ENCODE assay signal across 20 cellular contexts in genomic region chr4:84573335-84573734, GRCh38.
"Had no signal": no experiment of that assay in that cellular context is flagged by ENCODE, and none has a peak within 500 bp of the region (broad histone marks: within the 10 kb centered on the region; RNA-seq: fewer than 3 reads in every experiment).

No MANE protein-coding gene starts in this region.

- H3K4me1 Mint-ChIP-seq: central memory CD8-positive, alpha-beta T cell; stimulated activated effector memory CD8-positive, alpha-beta T cell treated with anti-CD3 and anti-CD28 coated beads, Interleukin-12 subunit alpha, Interleukin-12 subunit beta, amount 100 ng/mL, for 72 hours had no signal

- H3K36me3 Mint-ChIP-seq: activated naive CD8-positive, alpha-beta T cell treated with anti-CD3 and anti-CD28 coated beads for 36 hours; stimulated activated effector memory CD8-positive, alpha-beta T cell treated with anti-CD3 and anti-CD28 coated beads, Interleukin-12 subunit alpha, Interleukin-12 subunit beta, amount 100 ng/mL, for 72 hours; WTC11 had no signal

- H3K4me3 Mint-ChIP-seq: activated naive CD8-positive, alpha-beta T cell treated with anti-CD3 and anti-CD28 coated beads for 36 hours; activated T-cell treated with anti-CD3 and anti-CD28 coated beads, Interleukin-2, amount 50 U/mL, for 24 hours; activated T-helper 17 cell treated with anti-CD3 and anti-CD28 coated beads, Interleukin-2, amount 50 U/mL, for 72 hours; central memory CD8-positive, alpha-beta T cell; effector memory CD8-positive, alpha-beta T cell; stimulated activated effector memory CD8-positive, alpha-beta T cell treated with anti-CD3 and anti-CD28 coated beads, Interleukin-12 subunit alpha, Interleukin-12 subunit beta, amount 100 ng/mL, for 72 hours; T-helper 2 cell treated with Interferon-gamma antibody and Interleukin-4, amounts not matched to agents 5 μg/mL and 100 μg/mL, for 36 hours; WTC11 had no signal

- ATAC-seq: effector memory CD8-positive, alpha-beta T cell; gastroesophageal sphincter; heart right ventricle; left colon; WTC11 had no signal

- H3K27ac Mint-ChIP-seq: activated naive CD8-positive, alpha-beta T cell treated with anti-CD3 and anti-CD28 coated beads for 36 hours; activated T-cell treated with anti-CD3 and anti-CD28 coated beads, Interleukin-2, amount 50 U/mL, for 24 hours; activated T-helper 17 cell treated with anti-CD3 and anti-CD28 coated beads, Interleukin-2, amount 50 U/mL, for 72 hours; effector memory CD8-positive, alpha-beta T cell; stimulated activated effector memory CD8-positive, alpha-beta T cell treated with anti-CD3 and anti-CD28 coated beads, Interleukin-12 subunit alpha, Interleukin-12 subunit beta, amount 100 ng/mL, for 72 hours; T-helper 2 cell treated with Interferon-gamma antibody and Interleukin-4, amounts not matched to agents 5 μg/mL and 100 μg/mL, for 36 hours; WTC11 had no signal

- H3K9me3 Mint-ChIP-seq: activated naive CD8-positive, alpha-beta T cell treated with anti-CD3 and anti-CD28 coated beads for 36 hours; activated T-cell treated with anti-CD3 and anti-CD28 coated beads, Interleukin-2, amount 50 U/mL, for 24 hours; activated T-helper 17 cell treated with anti-CD3 and anti-CD28 coated beads, Interleukin-2, amount 50 U/mL, for 72 hours; central memory CD8-positive, alpha-beta T cell; effector memory CD8-positive, alpha-beta T cell; stimulated activated effector memory CD8-positive, alpha-beta T cell treated with anti-CD3 and anti-CD28 coated beads, Interleukin-12 subunit alpha, Interleukin-12 subunit beta, amount 100 ng/mL, for 72 hours; T-helper 2 cell treated with Interferon-gamma antibody and Interleukin-4, amounts not matched to agents 5 μg/mL and 100 μg/mL, for 36 hours had no signal

- DNase-seq: activated CD8-positive, alpha-beta memory T cell treated with anti-CD3 and anti-CD28 coated beads for 24 hours; activated CD8-positive, alpha-beta memory T cell treated with anti-CD3 and anti-CD28 coated beads, Interleukin-2, amount 50 U/mL, for 4 hours; activated T-cell treated with anti-CD3 and anti-CD28 coated beads, Interleukin-2, amount 50 U/mL, for 24 hours; dorsolateral prefrontal cortex; effector memory CD8-positive, alpha-beta T cell; heart right ventricle; left colon; mesenchymal stem cell; occipital lobe; posterior cingulate gyrus; right lobe of liver; stimulated activated CD4-positive, alpha-beta T cell treated with anti-CD3 and anti-CD28 coated beads, Interleukin-2, amount 100 ng/mL, for 24 hours; testis had no signal
